14 cellular contexts compared by ENCODE assay signal in the genomic region with DNA sequence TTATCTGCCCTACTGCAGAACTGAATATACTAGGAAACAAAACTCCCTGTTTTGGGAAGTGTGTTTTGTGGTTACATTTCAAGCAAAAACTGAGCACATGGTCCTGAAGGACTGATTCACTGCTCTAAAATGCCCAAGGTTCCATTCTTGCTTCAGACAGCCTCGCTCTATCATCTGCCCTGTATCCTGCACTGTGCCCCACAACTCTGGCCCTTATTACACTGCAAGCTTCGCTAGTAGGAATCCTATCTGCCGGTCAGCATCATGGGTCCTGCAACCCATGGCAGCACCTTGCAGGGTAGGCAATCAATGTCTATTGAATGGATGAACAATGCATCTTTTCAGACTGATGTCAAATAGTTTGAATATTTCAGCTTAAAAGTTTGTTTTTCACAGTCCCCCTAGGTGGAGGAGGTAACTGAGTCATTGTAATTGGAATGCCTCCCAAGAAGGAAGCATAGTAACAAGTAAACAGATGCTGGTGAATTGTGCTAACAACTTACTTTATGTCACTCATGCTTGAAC. TPM values are rescaled to one million over a fixed set of nuclear protein-coding genes. Genes with fewer than 3 reads are reported as not detected.
DNase-seq lines count a peak whose midpoint lies in the region; FAIRE-seq and TF ChIP-seq lines count a peak whose summit lies in the region.
"Had no signal": no experiment of that assay in that cellular context is flagged by ENCODE, and none has a peak within 500 bp of the region (broad histone marks: within the 10 kb centered on the region; RNA-seq: fewer than 3 reads in every experiment).

No MANE protein-coding gene starts in this region.

- DNase-seq in GM12891 (ENCODE audit: insufficient read length, low spot score), result no peak
- DNase-seq in SJSA1 (ENCODE audit: low read depth in 1 of 2, low spot score in 2 of 2), result peak; percentile 73 to 78
- peak; percentile 96 for DNase-seq in fibroblast of peridontal ligament (ENCODE audit: extremely low read depth)
- DNase-seq in skeletal muscle cell (ENCODE audit: low read depth), result peak; percentile 58
- no peak for DNase-seq in NCI-H446 treated with DMSO at 0.1 percent for 48 hours (lab: John Stamatoyannopoulos, UW)
- DNase-seq in medulla oblongata (ENCODE audit: extremely low spot score), result no peak
- DNase-seq in DMS 273 (lab: John Stamatoyannopoulos, UW; ENCODE audit: unreplicated experiment), result no peak
- DNase-seq in pons (ENCODE audit: low spot score), result no peak
- DNase-seq: anterior cingulate cortex, DMS53, Karpas-422, mucosa of descending colon, NCI-H524, sigmoid colon had no signal

- FAIRE-seq in GM12891 (lab: Jason Lieb, UNC), result peak; percentile 20

- no peaks in the 10 kb centered on the region for H3K27me3 ChIP-seq in SJSA1 (replicated peaks)
- H3K27me3 ChIP-seq: sigmoid colon had no signal

- TF ChIP-seq POLR2A in GM12891 (IDR thresholded peaks at IDR 0.05; ENCODE audit: low read depth, low read length), result no peak

- H3K9me3 ChIP-seq in SJSA1 (replicated peaks), result no peaks in the 10 kb centered on the region
- H3K9me3 ChIP-seq: mucosa of descending colon, sigmoid colon had no signal

- H3K27ac ChIP-seq in SJSA1, result peak overlapping the region; percentile 97

- H3K36me3 ChIP-seq in SJSA1, result peaks cover 47% of the 10 kb centered on the region

- peaks cover 76% of the 10 kb centered on the region for H3K4me1 ChIP-seq in SJSA1 (replicated peaks)

- H3K4me3 ChIP-seq in SJSA1 (no peak overlapping the region), skeletal muscle cell (ENCODE audit: low read depth, low read length) (no peak overlapping the region)
- H3K4me3 ChIP-seq: mucosa of descending colon, sigmoid colon had no signal

TF ChIP-seq in GM12891, 5 proteins besides CTCF, POLR2A, EP300 and RAD21:
- TF ChIP-seq PAX5 (IDR thresholded peaks at IDR 0.05; ENCODE audit: insufficient read depth, low read length, severe bottlenecking), result no peak
- no peak for TF ChIP-seq POLR2AphosphoS5 (IDR thresholded peaks at IDR 0.05; ENCODE audit: low read depth, low read length)
- TF ChIP-seq TAF1 (IDR thresholded peaks at IDR 0.05; ENCODE audit: low read depth, low read length), result no peak
- no peak for TF ChIP-seq SPI1 (IDR thresholded peaks at IDR 0.05; ENCODE audit: low read depth, low read length)
- TF ChIP-seq POU2F2 (IDR thresholded peaks at IDR 0.05; ENCODE audit: low read depth, low read length), result no peak

RNA-seq across cellular contexts. Expression of gene LAYN, which starts 21.3 kb away (rescaled TPM):
- 0.60 TPM for polyA plus RNA-seq in GM12891 (2012; ENCODE audit: low read depth, missing spikeins)
- total RNA-seq in SJSA1 (2014; rRNA removed; shearing (Covaris generic)), result 94.6 and 104 TPM in 2 replicates

RNA-seq across cellular contexts. Expression of gene SIK2, which starts 40.4 kb away (rescaled TPM):
- polyA plus RNA-seq in GM12891 (2012; ENCODE audit: low read depth, missing spikeins), result 3.7 TPM
- 5.6 and 9.6 TPM in 2 replicates for total RNA-seq in SJSA1 (2014; rRNA removed; shearing (Covaris generic))

RNA-seq across cellular contexts. Expression of gene HOATZ, which starts 47.3 kb away (rescaled TPM):
- not detected for polyA plus RNA-seq in GM12891 (2012; ENCODE audit: low read depth, missing spikeins)
- not detected in 2 replicates for total RNA-seq in SJSA1 (2014; rRNA removed; shearing (Covaris generic))
- total RNA-seq: mucosa of descending colon, sigmoid colon had no signal
- polyA plus RNA-seq: sigmoid colon had no signal

RNA-seq across cellular contexts. Expression of gene BTG4, which starts 49.7 kb away (rescaled TPM):
- not detected for polyA plus RNA-seq in GM12891 (2012; ENCODE audit: low read depth, missing spikeins)
- total RNA-seq in SJSA1 (2014; rRNA removed; shearing (Covaris generic)), result 2.4 TPM in 1 of 2 replicates, not detected in the other
- total RNA-seq: mucosa of descending colon, sigmoid colon had no signal
- polyA plus RNA-seq: sigmoid colon had no signal

Comparison
In these comparisons a context has a peak if more than half of its experiments do, and no peak if none do; other contexts are left out.
1. DNase-seq: peak in SJSA1 (2 of 2), fibroblast of peridontal ligament (single experiment) and skeletal muscle cell (single experiment); none in GM12891 (single experiment), NCI-H446 treated with DMSO at 0.1 percent for 48 hours (single experiment), medulla oblongata (single experiment), DMS 273 (single experiment) and pons (single experiment).